ENCODE assay signal across 8 cellular contexts in genomic region chr15:69557340-69558137, GRCh38.
A peak's percentile ranks its signal among the peaks of the same experiment; 100 is the strongest.
DNase-seq lines count a peak whose midpoint lies in the region; ATAC-seq lines count a peak whose summit lies in the region.

No MANE protein-coding gene starts in this region.

- DNase-seq in left cardiac atrium (no peak), Right ventricle myocardium superior (no peak), T1000 (lab: John Stamatoyannopoulos, UW) (peak; percentile 59), islet precursor cell (peak; percentile 87), SKM-1 treated with dmso at 0.1 percent for 144 hours (lab: John Stamatoyannopoulos, UW; ENCODE audit: unreplicated experiment) (no peak), SK-N-DZ (ENCODE audit: low spot score) (no peak)

- ATAC-seq in left cardiac atrium (peak; percentile 64 to 92), Right ventricle myocardium superior (ENCODE audit: poor library complexity) (no peak), HG02623 (IDR thresholded peaks at IDR 0.05; ENCODE audit: unreplicated experiment) (no peak), HG02870 (IDR thresholded peaks at IDR 0.05; ENCODE audit: unreplicated experiment) (no peak)

- intact Hi-C loops in left cardiac atrium (cut with DNase I) (no loop called here), Right ventricle myocardium superior (cut with DNase I) (no loop called here)

Comparison
In these comparisons a context has a peak if more than half of its experiments do, and no peak if none do; other contexts are left out.
1. ATAC-seq: peak in left cardiac atrium (2 of 2); none in Right ventricle myocardium superior (single experiment), HG02623 (single experiment) and HG02870 (single experiment).
2. DNase-seq: peak in T1000 (single experiment) and islet precursor cell (single experiment); none in left cardiac atrium (single experiment), Right ventricle myocardium superior (single experiment), SKM-1 treated with dmso at 0.1 percent for 144 hours (single experiment) and SK-N-DZ (single experiment).